8 cellular contexts compared by ENCODE assay signal in genomic region chr19:17234911-17235617, GRCh38. TPM values are rescaled to one million over a fixed set of nuclear protein-coding genes. Genes with fewer than 3 reads are reported as not detected.
DNase-seq lines count a peak whose midpoint lies in the region; ATAC-seq and TF ChIP-seq lines count a peak whose summit lies in the region.

No MANE protein-coding gene starts in this region.

- peaks cover 0 to 6% (median 3%) of the 10 kb centered on the region in 3 experiments for H3K36me3 ChIP-seq in naive thymus-derived CD4-positive, alpha-beta T cell (ENCODE audit: control insufficient read depth in 2 of 3, insufficient read depth in 3 of 3, low read length in 3 of 3)
- H3K36me3 ChIP-seq in tibial artery, result peaks cover 0 to 68% (median 27%) of the 10 kb centered on the region in 3 donors

- peak; percentile 71 for DNase-seq in ELR (ENCODE audit: low read depth)
- no peak for DNase-seq in HFFc6
- peak; percentile 59 for DNase-seq in NCI-H2227 (lab: John Stamatoyannopoulos, UW; ENCODE audit: unreplicated experiment)
- peak; percentile 83 for DNase-seq in activated CD8-positive, alpha-beta T cell treated with anti-CD3 and anti-CD28 coated beads for 36 hours
- peak; percentile 69 for DNase-seq in epithelial cell of esophagus (ENCODE audit: low read depth)
- DNase-seq in naive thymus-derived CD4-positive, alpha-beta T cell, result peak; percentile 32 to 76 (median 45)
- no peak for DNase-seq in tibial artery

- H3K9me3 Mint-ChIP-seq in HFFc6, result no peaks in the 10 kb centered on the region
- H3K9me3 Mint-ChIP-seq in activated CD8-positive, alpha-beta T cell treated with anti-CD3 and anti-CD28 coated beads for 36 hours, result no peaks in the 10 kb centered on the region
- no peaks in the 10 kb centered on the region for H3K9me3 Mint-ChIP-seq in naive thymus-derived CD4-positive, alpha-beta T cell

- no peaks in the 10 kb centered on the region for H3K9me3 ChIP-seq in naive thymus-derived CD4-positive, alpha-beta T cell (ENCODE audit: control insufficient read depth in 2 of 3, low read length in 3 of 3)
- H3K9me3 ChIP-seq in tibial artery, result no peaks in the 10 kb centered on the region

- H3K36me3 Mint-ChIP-seq in HFFc6 (ENCODE audit: low read depth), result peaks cover 15% of the 10 kb centered on the region
- peaks cover 10% of the 10 kb centered on the region for H3K36me3 Mint-ChIP-seq in activated CD8-positive, alpha-beta T cell treated with anti-CD3 and anti-CD28 coated beads for 36 hours (ENCODE audit: low read depth)
- peaks cover 0 to 3% (median 0%) of the 10 kb centered on the region in 5 donors for H3K36me3 Mint-ChIP-seq in naive thymus-derived CD4-positive, alpha-beta T cell

- ATAC-seq in activated CD8-positive, alpha-beta T cell treated with anti-CD3 and anti-CD28 coated beads for 36 hours, result peak; percentile 81
- peak; percentile 74 for ATAC-seq in naive thymus-derived CD4-positive, alpha-beta T cell
- no peak for ATAC-seq in HG03039 (IDR thresholded peaks at IDR 0.05; ENCODE audit: unreplicated experiment)

- TF ChIP-seq CTCF in HFFc6 (IDR thresholded peaks at IDR 0.05) (no peak), epithelial cell of esophagus (IDR thresholded peaks at IDR 0.05; ENCODE audit: insufficient read depth, low read depth, low read length, missing control alignments) (no peak), tibial artery (IDR thresholded peaks at IDR 0.05) (no peak)
- no peak for TF ChIP-seq CTCF in activated CD8-positive, alpha-beta T cell treated with anti-CD3 and anti-CD28 coated beads for 36 hours (IDR thresholded peaks at IDR 0.05)

- CTCF ChIA-PET in activated CD8-positive, alpha-beta T cell treated with anti-CD3 and anti-CD28 coated beads for 36 hours (lab: Charles Lee), result interaction anchor here (0.7 to 2.7 kb wide), 18 partner anchors 9 to 616 kb away, joined by 3 to 18 read pairs (median 5); partner anchors contain the start of genes BABAM1, OCEL1, USE1 and USHBP1
- CTCF ChIA-PET in naive thymus-derived CD4-positive, alpha-beta T cell (lab: Charles Lee), result interaction anchor here (0.8 to 2.2 kb wide), 7 partner anchors 9 to 186 kb away, joined by 3 to 13 read pairs (median 5); partner anchors contain the start of genes OCEL1 and USE1

- intact Hi-C loops in activated CD8-positive, alpha-beta T cell treated with anti-CD3 and anti-CD28 coated beads for 36 hours (cut with micrococcal nuclease), result no loop called here
- intact Hi-C loops in naive thymus-derived CD4-positive, alpha-beta T cell (cut with micrococcal nuclease), result loop anchor here (1.0 to 2.0 kb wide), 12 partner anchors 9 to 168 kb away; partner anchors contain the start of genes OCEL1 (in 2 of the 2), USE1 (in 2 of the 2), BABAM1 (in 1 of the 2) and HAUS8 (in 1 of the 2)
- intact Hi-C loops in tibial artery (cut with DNase I; ENCODE audit: low total_unique reads), result loop anchor here (10.0 kb wide), 2 partner anchors 160 to 620 kb away; partner anchors contain the start of genes HAUS8, MYO9B and RPL18A

- H3K27ac Mint-ChIP-seq in HFFc6, result peak overlapping the region; percentile 62
- H3K27ac Mint-ChIP-seq in activated CD8-positive, alpha-beta T cell treated with anti-CD3 and anti-CD28 coated beads for 36 hours, result peak overlapping the region; percentile 72
- peak overlapping the region in 4 of 9 donors; percentile 12 to 77 (median 58) for H3K27ac Mint-ChIP-seq in naive thymus-derived CD4-positive, alpha-beta T cell

- no peaks in the 10 kb centered on the region for H3K27me3 ChIP-seq in naive thymus-derived CD4-positive, alpha-beta T cell (ENCODE audit: control insufficient read depth in 2 of 2, insufficient read depth in 2 of 2, low read length in 2 of 2)
- H3K27me3 ChIP-seq in tibial artery, result no peaks in the 10 kb centered on the region

- peak overlapping the region; percentile 64 for H3K27ac ChIP-seq in naive thymus-derived CD4-positive, alpha-beta T cell (ENCODE audit: low read depth, low read length)
- H3K27ac ChIP-seq in tibial artery, result peak overlapping the region; percentile 63 to 82

- peaks cover 0 to 11% of the 10 kb centered on the region in 2 donors for H3K4me1 ChIP-seq in naive thymus-derived CD4-positive, alpha-beta T cell (ENCODE audit: control insufficient read depth in 2 of 2, insufficient read depth in 2 of 2, low read length in 2 of 2)
- peaks cover 0 to 24% (median 21%) of the 10 kb centered on the region in 4 donors for H3K4me1 ChIP-seq in tibial artery

- H3K4me3 ChIP-seq in epithelial cell of esophagus (ENCODE audit: low read length) (peak overlapping the region; percentile 53), tibial artery (peak overlapping the region; percentile 48 to 70)
- peak overlapping the region; percentile 74 for H3K4me3 ChIP-seq in naive thymus-derived CD4-positive, alpha-beta T cell (ENCODE audit: low read length)

- no peaks in the 10 kb centered on the region for H3K27me3 Mint-ChIP-seq in HFFc6 (ENCODE audit: insufficient read depth)
- H3K27me3 Mint-ChIP-seq in activated CD8-positive, alpha-beta T cell treated with anti-CD3 and anti-CD28 coated beads for 36 hours, result no peaks in the 10 kb centered on the region
- no peaks in the 10 kb centered on the region for H3K27me3 Mint-ChIP-seq in naive thymus-derived CD4-positive, alpha-beta T cell

- H3K4me3 Mint-ChIP-seq in HFFc6, result peak overlapping the region; percentile 85
- H3K4me3 Mint-ChIP-seq in activated CD8-positive, alpha-beta T cell treated with anti-CD3 and anti-CD28 coated beads for 36 hours, result peak overlapping the region; percentile 81
- peak overlapping the region; percentile 67 to 88 (median 82) for H3K4me3 Mint-ChIP-seq in naive thymus-derived CD4-positive, alpha-beta T cell

- no peaks in the 10 kb centered on the region; the same call in 1 of the 2 replicates for H3K4me1 Mint-ChIP-seq in HFFc6 (ENCODE audit: low read depth)
- peaks cover 5% of the 10 kb centered on the region for H3K4me1 Mint-ChIP-seq in activated CD8-positive, alpha-beta T cell treated with anti-CD3 and anti-CD28 coated beads for 36 hours (ENCODE audit: low read depth)
- H3K4me1 Mint-ChIP-seq in naive thymus-derived CD4-positive, alpha-beta T cell, result peaks cover 4 to 22% (median 13%) of the 10 kb centered on the region in 7 donors

- POLR2A ChIA-PET in activated CD8-positive, alpha-beta T cell treated with anti-CD3 and anti-CD28 coated beads for 36 hours (lab: Charles Lee), result interaction anchor here (0.6 to 3.1 kb wide), 5 partner anchors 8 to 693 kb away, joined by 3 to 17 read pairs (median 5); partner anchors contain the start of genes OCEL1 and USE1
- POLR2A ChIA-PET in naive thymus-derived CD4-positive, alpha-beta T cell (lab: Charles Lee), result interaction anchor here (0.6 to 4.2 kb wide), 15 partner anchors 9 to 845 kb away, joined by 3 to 37 read pairs (median 6); partner anchors contain the start of genes BABAM1, OCEL1, USE1 and USHBP1

RNA-seq across cellular contexts. Expression of gene OCEL1, which starts 9.0 kb away (rescaled TPM):
- total RNA-seq in HFFc6 (2021; fragmentation: NEBNext Ultra II Directional; extraction: Animal tissue kit (Norgen Biotek cat#: 25700)), result 10 to 100 TPM; 13.0 to 20.3 (median 17.4) TPM
- 10 to 100 TPM; 20.1 TPM for total RNA-seq in activated CD8-positive, alpha-beta T cell treated with anti-CD3 and anti-CD28 coated beads for 36 hours
- 10 to 100 TPM; 21.8 to 32.8 (median 29.8) TPM for total RNA-seq in naive thymus-derived CD4-positive, alpha-beta T cell
- 10 to 100 TPM; 37.7 to 41.1 TPM for polyA plus RNA-seq in naive thymus-derived CD4-positive, alpha-beta T cell

RNA-seq across cellular contexts. Expression of gene NR2F6, which starts 10.7 kb away (rescaled TPM):
- 10 to 100 TPM; 46.1 to 61.9 (median 49.3) TPM for total RNA-seq in HFFc6 (2021; fragmentation: NEBNext Ultra II Directional; extraction: Animal tissue kit (Norgen Biotek cat#: 25700))
- total RNA-seq in activated CD8-positive, alpha-beta T cell treated with anti-CD3 and anti-CD28 coated beads for 36 hours, result 1 to 10 TPM; 7.0 TPM
- 1 to 10 TPM; 2.2 to 7.8 (median 7.0) TPM for total RNA-seq in naive thymus-derived CD4-positive, alpha-beta T cell
- polyA plus RNA-seq in naive thymus-derived CD4-positive, alpha-beta T cell, result 1 to 10 TPM; 1.4 to 1.8 TPM

RNA-seq across cellular contexts. Expression of gene USE1, which starts 19.9 kb away (rescaled TPM):
- total RNA-seq in HFFc6 (2021; fragmentation: NEBNext Ultra II Directional; extraction: Animal tissue kit (Norgen Biotek cat#: 25700)), result 10 to 100 TPM; 23.5 to 29.3 (median 25.7) TPM
- 10 to 100 TPM; 26.5 to 27.1 TPM for total RNA-seq in activated CD8-positive, alpha-beta T cell treated with anti-CD3 and anti-CD28 coated beads for 36 hours
- total RNA-seq in naive thymus-derived CD4-positive, alpha-beta T cell, result 10 to 100 TPM; 24.7 to 51.1 (median 30.5) TPM
- polyA plus RNA-seq in naive thymus-derived CD4-positive, alpha-beta T cell, result 10 to 100 TPM; 63.1 to 68.3 TPM

RNA-seq across cellular contexts. Expression of gene USHBP1, which starts 29.5 kb away (rescaled TPM):
- total RNA-seq in HFFc6 (2021; fragmentation: NEBNext Ultra II Directional; extraction: Animal tissue kit (Norgen Biotek cat#: 25700)), result not detected
- total RNA-seq in activated CD8-positive, alpha-beta T cell treated with anti-CD3 and anti-CD28 coated beads for 36 hours, result under 1 TPM in 1 of 2 experiments, not detected in 1; 0.29 TPM
- total RNA-seq in naive thymus-derived CD4-positive, alpha-beta T cell, result 1 to 10 TPM in 1 of 5 experiments, under 1 TPM in 4; 0.22 to 1.2 (median 0.36) TPM
- polyA plus RNA-seq in naive thymus-derived CD4-positive, alpha-beta T cell, result under 1 TPM in 1 of 2 donors, not detected in 1; 0.61 TPM

RNA-seq across cellular contexts. Expression of gene BABAM1, which starts 32.2 kb away (rescaled TPM):
- 100 to 1,000 TPM; 105 to 128 (median 120) TPM for total RNA-seq in HFFc6 (2021; fragmentation: NEBNext Ultra II Directional; extraction: Animal tissue kit (Norgen Biotek cat#: 25700))
- total RNA-seq in activated CD8-positive, alpha-beta T cell treated with anti-CD3 and anti-CD28 coated beads for 36 hours, result 100 to 1,000 TPM; 105 to 106 TPM
- 100 to 1,000 TPM in 2 of 5 experiments, 10 to 100 TPM in 3; 72.4 to 111 (median 95.6) TPM for total RNA-seq in naive thymus-derived CD4-positive, alpha-beta T cell
- 100 to 1,000 TPM in 1 of 2 donors, 10 to 100 TPM in 1; 94.9 to 110 TPM for polyA plus RNA-seq in naive thymus-derived CD4-positive, alpha-beta T cell

Comparison
In these comparisons a context has a peak if more than half of its experiments do, and no peak if none do; other contexts are left out.
1. DNase-seq: peak in ELR (single experiment), NCI-H2227 (single experiment), activated CD8-positive, alpha-beta T cell treated with anti-CD3 and anti-CD28 coated beads for 36 hours (single experiment), epithelial cell of esophagus (single experiment) and naive thymus-derived CD4-positive, alpha-beta T cell (9 of 9); none in HFFc6 (single experiment) and tibial artery (0 of 2).
2. RNA of gene NR2F6, which starts 10.7 kb away (total RNA-seq): 46.1 to 61.9 TPM in HFFc6; 7.0 TPM in activated CD8-positive, alpha-beta T cell treated with anti-CD3 and anti-CD28 coated beads for 36 hours and 2.2 to 7.8 TPM in naive thymus-derived CD4-positive, alpha-beta T cell; every median in the first group is over 4 times any median in the second.
3. Peak in every context shown above with its lines, with median percentiles within 50 percentile points of each other: H3K4me3 Mint-ChIP-seq and H3K4me3 ChIP-seq.